ENCODE assay signal across 9 cellular contexts in the genomic region with DNA sequence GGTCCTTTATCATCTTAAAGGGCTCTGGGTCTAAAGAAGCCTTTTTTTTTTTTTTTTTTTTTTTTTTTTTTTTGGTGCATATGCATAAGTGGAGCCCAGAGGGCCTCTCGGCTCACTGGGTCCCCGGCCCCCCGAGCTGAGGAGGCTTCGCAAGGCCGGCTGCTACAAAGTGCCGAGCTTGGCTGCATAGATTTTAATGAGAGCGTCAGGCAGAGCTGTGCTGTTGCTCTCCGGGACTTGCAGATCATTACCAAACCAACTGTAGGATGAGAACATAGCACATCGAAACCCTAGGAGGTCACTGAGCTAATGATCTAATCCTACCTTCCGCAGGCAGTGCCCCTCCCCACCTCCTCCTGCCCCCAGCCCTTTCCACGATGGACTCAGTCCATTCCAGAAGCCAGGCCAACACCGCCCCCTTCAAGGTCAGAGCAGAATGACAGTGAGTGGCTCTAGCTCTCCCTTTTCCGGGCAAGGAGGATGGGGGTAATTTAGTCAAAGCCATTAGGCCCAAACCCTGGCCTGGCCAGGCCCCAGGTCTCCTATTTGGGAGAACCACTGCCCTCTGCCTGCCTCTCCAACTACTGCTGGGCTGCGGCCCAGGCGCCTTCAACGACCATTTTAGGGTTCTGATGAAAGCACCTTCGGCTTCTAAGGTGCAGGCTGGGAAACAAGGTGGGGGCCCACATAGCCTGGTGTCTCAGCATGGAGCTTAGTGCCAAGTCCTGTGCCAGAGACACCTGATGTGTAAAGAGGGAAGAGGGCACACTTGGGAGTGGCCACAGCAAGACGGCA. TPM values are rescaled to one million over a fixed set of nuclear protein-coding genes. Genes with fewer than 3 reads are reported as not detected.
DNase-seq lines count a peak whose midpoint lies in the region; ATAC-seq and TF ChIP-seq lines count a peak whose summit lies in the region.
"Not testable (repeated sequence)": the region's sequence is repeated elsewhere in the genome, so short reads cannot be mapped to it uniquely, and the experiment has no call there.
"Had no signal": no experiment of that assay in that cellular context is flagged by ENCODE, and none has a peak within 500 bp of the region (broad histone marks: within the 10 kb centered on the region; RNA-seq: fewer than 3 reads in every experiment).

No MANE protein-coding gene starts in this region.

- peak; percentile 79 for DNase-seq in H9
- DNase-seq in activated CD4-positive, alpha-beta T cell treated with anti-CD3 and anti-CD28 coated beads, Interleukin-2, amount 10 ng/mL, durations not matched to agents 24 days and 14 days; breast epithelium (ENCODE audit: low spot score in 2 of 2); uterus: not testable (repeated sequence)
- peak; percentile 48 for DNase-seq in left kidney (ENCODE audit: low read depth, low spot score)
- peak; percentile 56 for DNase-seq in neural progenitor cell (ENCODE audit: low spot score)

- H3K36me3 Mint-ChIP-seq in H9 (ENCODE audit: insufficient read depth in 1 of 3, low read depth in 3 of 3), result peaks cover 9 to 30% (median 29%) of the 10 kb centered on the region in 3 experiments; a peak in 6 of 7 replicates
- peaks cover 29% of the 10 kb centered on the region for H3K36me3 Mint-ChIP-seq in activated CD4-positive, alpha-beta T cell treated with anti-CD3 and anti-CD28 coated beads, Interleukin-2, amount 10 ng/mL, durations not matched to agents 24 days and 14 days (ENCODE audit: low read depth)
- peaks cover 23% of the 10 kb centered on the region for H3K36me3 Mint-ChIP-seq in neural progenitor cell
- peaks cover 22% of the 10 kb centered on the region for H3K36me3 Mint-ChIP-seq in stimulated activated memory B cell treated with anti-CD40 and anti-IgM and Interleukin-4, amounts not matched to agents 10 μg/mL and 1 μg/mL and 100 μg/mL, for 72 hours

- not testable (repeated sequence) for H2BK12ac ChIP-seq in H9 (ENCODE audit: insufficient read length, low read depth, low read length)

- TF ChIP-seq CTCF in H9 (conservative IDR thresholded peaks at IDR 0.05) (peak; percentile 57), breast epithelium (IDR thresholded peaks at IDR 0.05) (peak in 1 of 3 donors; percentile 18), gastroesophageal sphincter (IDR thresholded peaks at IDR 0.05) (peak in 2 of 4 experiments; percentile 10 to 37), neural progenitor cell (IDR thresholded peaks at IDR 0.05) (peak; percentile 42), uterus (IDR thresholded peaks at IDR 0.05) (peak in 1 of 4 experiments; percentile 28)

- H3K79me2 ChIP-seq in H9 (ENCODE audit: insufficient read depth, low read length); neural progenitor cell (ENCODE audit: low read depth): not testable (repeated sequence)

- not testable (repeated sequence) for H3T11ph ChIP-seq in H9 (ENCODE audit: low read length)

- H2BK120ac ChIP-seq in H9 (ENCODE audit: low read depth, low read length, poor library complexity, severe bottlenecking), result not testable (repeated sequence)

- TF ChIP-seq POLR2A in breast epithelium (IDR thresholded peaks at IDR 0.05); gastroesophageal sphincter (IDR thresholded peaks at IDR 0.05); uterus (IDR thresholded peaks at IDR 0.05): not testable (repeated sequence)

- not testable (repeated sequence) for H2BK15ac ChIP-seq in H9 (ENCODE audit: low read depth, low read length)

- H3K4me1 Mint-ChIP-seq in H9, result peaks cover 34 to 51% of the 10 kb centered on the region in 2 experiments
- H3K4me1 Mint-ChIP-seq in activated CD4-positive, alpha-beta T cell treated with anti-CD3 and anti-CD28 coated beads, Interleukin-2, amount 10 ng/mL, durations not matched to agents 24 days and 14 days, result not testable (repeated sequence)
- H3K4me1 Mint-ChIP-seq in neural progenitor cell, result peaks cover 49% of the 10 kb centered on the region
- H3K4me1 Mint-ChIP-seq in stimulated activated memory B cell treated with anti-CD40 and anti-IgM and Interleukin-4, amounts not matched to agents 10 μg/mL and 1 μg/mL and 100 μg/mL, for 72 hours, result peaks cover 60% of the 10 kb centered on the region

- not testable (repeated sequence) for H3K4me3 ChIP-seq in breast epithelium, gastroesophageal sphincter, uterus
- H3K4me3 ChIP-seq in neural progenitor cell, result peak overlapping the region; percentile 22

- H3K4me1 ChIP-seq in H9 (ENCODE audit: insufficient read depth, low read length), result not testable (repeated sequence)
- H3K4me1 ChIP-seq in breast epithelium (peaks cover 12 to 58% of the 10 kb centered on the region in 2 donors), gastroesophageal sphincter (peaks cover 3 to 66% (median 46%) of the 10 kb centered on the region in 3 donors), neural progenitor cell (peaks cover 57% of the 10 kb centered on the region), uterus (peaks cover 6 to 23% of the 10 kb centered on the region in 2 donors)

- peak overlapping the region; percentile 92 to 98 (median 93); a peak in 6 of 7 replicates for H3K27ac Mint-ChIP-seq in H9
- peak overlapping the region; percentile 25 for H3K27ac Mint-ChIP-seq in activated CD4-positive, alpha-beta T cell treated with anti-CD3 and anti-CD28 coated beads, Interleukin-2, amount 10 ng/mL, durations not matched to agents 24 days and 14 days
- H3K27ac Mint-ChIP-seq in neural progenitor cell, result peak overlapping the region; percentile 98
- H3K27ac Mint-ChIP-seq in stimulated activated memory B cell treated with anti-CD40 and anti-IgM and Interleukin-4, amounts not matched to agents 10 μg/mL and 1 μg/mL and 100 μg/mL, for 72 hours, result peak overlapping the region; percentile 85

- not testable (repeated sequence) for H3K14ac ChIP-seq in H9 (ENCODE audit: insufficient read depth, low read length)

- not testable (repeated sequence) for H3K56ac ChIP-seq in H9 (ENCODE audit: insufficient read length, low read depth, low read length)

- not testable (repeated sequence) for H4K8ac ChIP-seq in H9 (replicated peaks; ENCODE audit: insufficient read length, low read depth, low read length)

- not testable (repeated sequence) for H2BK5ac ChIP-seq in H9 (ENCODE audit: insufficient read length, low read length)

- not testable (repeated sequence) for TF ChIP-seq EP300 in gastroesophageal sphincter (IDR thresholded peaks at IDR 0.05)

- not testable (repeated sequence) for H3K4ac ChIP-seq in H9 (ENCODE audit: low read depth, low read length)

- not testable (repeated sequence) for H3K27me3 ChIP-seq in H9 (ENCODE audit: insufficient read depth, low read length); breast epithelium; gastroesophageal sphincter; neural progenitor cell; uterus

- H2AFZ ChIP-seq in H9 (ENCODE audit: low read length); neural progenitor cell (replicated peaks): not testable (repeated sequence)

- not testable (repeated sequence) for H3K9me3 ChIP-seq in H9 (ENCODE audit: control insufficient read depth, low read depth, low read length); breast epithelium; gastroesophageal sphincter; neural progenitor cell (ENCODE audit: low read depth); uterus

- not testable (repeated sequence) for H3K23me2 ChIP-seq in H9 (ENCODE audit: insufficient read length, low read depth, low read length, poor library complexity, severe bottlenecking)

- H4K5ac ChIP-seq in H9 (ENCODE audit: insufficient read length, low read depth, low read length), result not testable (repeated sequence)

- not testable (repeated sequence) for H2AK5ac ChIP-seq in H9 (ENCODE audit: insufficient read length, low read length)

- H2BK20ac ChIP-seq in H9 (ENCODE audit: low read depth, low read length, poor library complexity, severe bottlenecking), result not testable (repeated sequence)

- intact Hi-C loops in activated CD4-positive, alpha-beta T cell treated with anti-CD3 and anti-CD28 coated beads, Interleukin-2, amount 10 ng/mL, durations not matched to agents 24 days and 14 days (cut with micrococcal nuclease); breast epithelium (cut with DNase I; ENCODE audit: low total_unique reads); uterus (cut with DNase I; ENCODE audit: low total_unique reads): not testable (repeated sequence)

- not testable (repeated sequence) for H3K27ac ChIP-seq in H9 (ENCODE audit: insufficient read length, low read depth, low read length)
- H3K27ac ChIP-seq in breast epithelium (peak overlapping the region; percentile 91 to 93), gastroesophageal sphincter (peak overlapping the region; percentile 5 to 85 (median 72)), neural progenitor cell (peak overlapping the region; percentile 96), uterus (peak overlapping the region; percentile 81 to 84)

- H3K4me3 Mint-ChIP-seq in H9, result peak overlapping the region in 1 of 2 experiments; percentile 21; a peak in 1 of 5 replicates
- not testable (repeated sequence) for H3K4me3 Mint-ChIP-seq in activated CD4-positive, alpha-beta T cell treated with anti-CD3 and anti-CD28 coated beads, Interleukin-2, amount 10 ng/mL, durations not matched to agents 24 days and 14 days; neural progenitor cell; stimulated activated memory B cell treated with anti-CD40 and anti-IgM and Interleukin-4, amounts not matched to agents 10 μg/mL and 1 μg/mL and 100 μg/mL, for 72 hours

- H3K4me2 ChIP-seq in H9 (ENCODE audit: insufficient read depth, insufficient read length, low read length), result not testable (repeated sequence)
- H3K4me2 ChIP-seq in neural progenitor cell, result peak overlapping the region; percentile 70

- ATAC-seq in gastroesophageal sphincter; stimulated activated memory B cell treated with anti-CD40 and anti-IgM and Interleukin-4, amounts not matched to agents 10 μg/mL and 1 μg/mL and 100 μg/mL, for 72 hours: not testable (repeated sequence)

- H3K36me3 ChIP-seq in breast epithelium, neural progenitor cell, uterus: not testable (repeated sequence)
- peaks cover 0 to 49% of the 10 kb centered on the region in 2 donors for H3K36me3 ChIP-seq in gastroesophageal sphincter

- H3K9me3 Mint-ChIP-seq in H9; activated CD4-positive, alpha-beta T cell treated with anti-CD3 and anti-CD28 coated beads, Interleukin-2, amount 10 ng/mL, durations not matched to agents 24 days and 14 days; neural progenitor cell; stimulated activated memory B cell treated with anti-CD40 and anti-IgM and Interleukin-4, amounts not matched to agents 10 μg/mL and 1 μg/mL and 100 μg/mL, for 72 hours: not testable (repeated sequence)

- not testable (repeated sequence) for H4K20me1 ChIP-seq in H9 (ENCODE audit: control insufficient read depth, insufficient read depth, insufficient read length); neural progenitor cell (ENCODE audit: low read depth)

- WGBS in H9 (ENCODE audit: extremely low coverage, insufficient read length, low lambda C conversion rate), result no CpG with 5 or more reads among the region's 18 CpGs
- WGBS in gastroesophageal sphincter (ENCODE audit: low coverage in 1 of 2), 2 donors, result 57% methylated on average over 1 of the region's 18 CpGs; no CpG with 5 or more reads in 1 of the 2 donors

- not testable (repeated sequence) for H3K9ac ChIP-seq in H9 (ENCODE audit: extremely low read depth, insufficient read length, low read length); neural progenitor cell

- not testable (repeated sequence) for H3K23ac ChIP-seq in H9 (ENCODE audit: insufficient read length, low read depth, low read length)

- H3K27me3 Mint-ChIP-seq in H9 (ENCODE audit: low read depth); activated CD4-positive, alpha-beta T cell treated with anti-CD3 and anti-CD28 coated beads, Interleukin-2, amount 10 ng/mL, durations not matched to agents 24 days and 14 days; neural progenitor cell (ENCODE audit: insufficient read depth, low read depth); stimulated activated memory B cell treated with anti-CD40 and anti-IgM and Interleukin-4, amounts not matched to agents 10 μg/mL and 1 μg/mL and 100 μg/mL, for 72 hours: not testable (repeated sequence)

- peaks cover 68% of the 10 kb centered on the region for H3F3A ChIP-seq in neural progenitor cell (ENCODE audit: low read depth)

- H3K18ac ChIP-seq in H9 (ENCODE audit: insufficient read length, low read depth, low read length), result not testable (repeated sequence)

- not testable (repeated sequence) for H3K79me1 ChIP-seq in H9 (ENCODE audit: insufficient read depth, low read depth, low read length, poor library complexity, severe bottlenecking)

- not testable (repeated sequence) for H4K91ac ChIP-seq in H9 (ENCODE audit: insufficient read length, low read depth, low read length)

RNA-seq across cellular contexts. Expression of a gene that starts 13.3 kb away (rescaled TPM):
- total RNA-seq in H9 (2021), result 4.3 and 4.4 TPM in 2 replicates
- 3.3 TPM in 2 replicates for total RNA-seq in activated CD4-positive, alpha-beta T cell treated with anti-CD3 and anti-CD28 coated beads, Interleukin-2, amount 10 ng/mL, durations not matched to agents 24 days and 14 days
- under 1 TPM in 2 of 3 donors, not detected in 1; 0.16 to 0.66 TPM for total RNA-seq in breast epithelium
- under 1 TPM in 1 of 4 donors, not detected in 3; 0.67 TPM for total RNA-seq in gastroesophageal sphincter
- total RNA-seq in neural progenitor cell (ENCODE audit: low replicate concordance), result 3.0 and 3.1 TPM in 2 replicates
- total RNA-seq in uterus, result 1 to 10 TPM in 1 of 4 donors, under 1 TPM in 1, not detected in 2; 0.55 to 1.9 TPM

RNA-seq across cellular contexts. Expression of a gene that starts 22.6 kb away (rescaled TPM):
- total RNA-seq in H9 (2021), result 1.2 and 1.5 TPM in 2 replicates
- total RNA-seq in activated CD4-positive, alpha-beta T cell treated with anti-CD3 and anti-CD28 coated beads, Interleukin-2, amount 10 ng/mL, durations not matched to agents 24 days and 14 days, result not detected in 2 replicates
- 1 to 10 TPM in 1 of 3 donors, under 1 TPM in 1, not detected in 1; 0.66 to 5.3 TPM for total RNA-seq in breast epithelium
- total RNA-seq in gastroesophageal sphincter, result not detected
- 1.5 and 1.6 TPM in 2 replicates for total RNA-seq in neural progenitor cell (ENCODE audit: low replicate concordance)
- total RNA-seq in uterus, result under 1 TPM in 1 of 4 donors, not detected in 3; 0.69 TPM
- total RNA-seq: RPMI7951 had no signal

RNA-seq across cellular contexts. Expression of a gene that starts 31.1 kb away (rescaled TPM):
- total RNA-seq in H9 (2021), result 0.22 TPM in 2 replicates
- total RNA-seq in activated CD4-positive, alpha-beta T cell treated with anti-CD3 and anti-CD28 coated beads, Interleukin-2, amount 10 ng/mL, durations not matched to agents 24 days and 14 days, result not detected in 2 replicates
- total RNA-seq in breast epithelium, result 10 to 100 TPM in 1 of 3 donors, 1 to 10 TPM in 2; 6.0 to 10.5 (median 7.4) TPM
- 10 to 100 TPM in 1 of 4 donors, 1 to 10 TPM in 3; 4.6 to 11.5 (median 6.3) TPM for total RNA-seq in gastroesophageal sphincter
- total RNA-seq in neural progenitor cell (ENCODE audit: low replicate concordance), result not detected in 2 replicates
- 1 to 10 TPM in 3 of 4 donors, not detected in 1; 2.1 to 4.7 (median 2.4) TPM for total RNA-seq in uterus
- total RNA-seq: RPMI7951 had no signal

RNA-seq across cellular contexts. Expression of a gene that starts 39.0 kb away (rescaled TPM):
- total RNA-seq in H9 (2021) (7.0 and 7.7 TPM in 2 replicates), breast epithelium (10 to 100 TPM; 29.4 to 67.5 (median 52.0) TPM), gastroesophageal sphincter (10 to 100 TPM; 31.1 to 64.3 (median 54.3) TPM), neural progenitor cell (ENCODE audit: low replicate concordance) (1.9 and 11.7 TPM in 2 replicates), uterus (100 to 1,000 TPM in 1 of 4 donors, 10 to 100 TPM in 3; 10.9 to 124 (median 16.5) TPM)
- 13.2 and 14.7 TPM in 2 replicates for total RNA-seq in activated CD4-positive, alpha-beta T cell treated with anti-CD3 and anti-CD28 coated beads, Interleukin-2, amount 10 ng/mL, durations not matched to agents 24 days and 14 days

Comparison
In these comparisons a context has a peak if more than half of its experiments do, and no peak if none do; other contexts are left out.
1. H3K27ac Mint-ChIP-seq: peak in every context shown above with its lines; median percentile 98 in neural progenitor cell; 93 in H9; 85 in stimulated activated memory B cell treated with anti-CD40 and anti-IgM and Interleukin-4, amounts not matched to agents 10 μg/mL and 1 μg/mL and 100 μg/mL, for 72 hours; 25 in activated CD4-positive, alpha-beta T cell treated with anti-CD3 and anti-CD28 coated beads, Interleukin-2, amount 10 ng/mL, durations not matched to agents 24 days and 14 days.